1 cellular context compared by ENCODE assay signal in genomic region chr20:3767434-3768341, GRCh38.
TF ChIP-seq lines count a peak whose summit lies in the region.

ADISSP (minus strand) TSS chr20:3767753; CDS start chr20:3760100, 7,653 bp downstream.

TF ChIP-seq in HepG2, 621 proteins besides CTCF, POLR2A, EP300 and RAD21 (continued from another document and continues in another):
- TF ChIP-seq DMAP1 (CRISPR knock-in tag; IDR thresholded peaks at IDR 0.05) (peak; percentile 83), IKZF4 (CRISPR knock-in tag; IDR thresholded peaks at IDR 0.05; ENCODE audit: borderline replicate concordance, low read depth, not compliant biosample characterization) (peak; percentile 95), ZNF557 (CRISPR knock-in tag; IDR thresholded peaks at IDR 0.05) (0 out of 2 replicates have a peak, but pooled peaks have one; percentile 34), MIXL1 (CRISPR knock-in tag; IDR thresholded peaks at IDR 0.05) (peak; percentile 40; the same call in 1 of the 2 replicates), NFE2L1 (CRISPR knock-in tag; IDR thresholded peaks at IDR 0.05; ENCODE audit: borderline replicate concordance) (no peak), HNF4G (IDR thresholded peaks at IDR 0.05; ENCODE audit: borderline replicate concordance, low read depth, low read length) (peak; percentile 61; the same call in 1 of the 2 replicates), HNF4G (CRISPR knock-in tag; IDR thresholded peaks at IDR 0.05; ENCODE audit: borderline replicate concordance, low read depth) (no peak), ZNF577 (CRISPR knock-in tag; IDR thresholded peaks at IDR 0.05; ENCODE audit: borderline replicate concordance, low read depth) (peak; percentile 58; the same call in 1 of the 2 replicates), PCBP1 (IDR thresholded peaks at IDR 0.05; ENCODE audit: borderline replicate concordance, low read depth, low read length) (peak; percentile 59; the same call in 1 of the 2 replicates), JUNB (CRISPR knock-in tag; IDR thresholded peaks at IDR 0.05; ENCODE audit: borderline replicate concordance) (no peak), ZNF607 (CRISPR knock-in tag; IDR thresholded peaks at IDR 0.05; ENCODE audit: borderline replicate concordance) (peak; percentile 92), MAZ (IDR thresholded peaks at IDR 0.05; ENCODE audit: borderline replicate concordance, low read depth, low read length) (peak; percentile 86), MAZ (CRISPR knock-in tag; IDR thresholded peaks at IDR 0.05; ENCODE audit: low read depth) (peak; percentile 90), ZNF704 (CRISPR knock-in tag; IDR thresholded peaks at IDR 0.05; ENCODE audit: borderline replicate concordance) (peak; percentile 96), GATA4 (IDR thresholded peaks at IDR 0.05; ENCODE audit: borderline replicate concordance, low read depth) (peak; percentile 62; the same call in 1 of the 2 replicates), ZBTB8A (CRISPR knock-in tag; IDR thresholded peaks at IDR 0.05; ENCODE audit: borderline replicate concordance, low read depth) (peak; percentile 25; the same call in 1 of the 2 replicates), ZNF142 (CRISPR knock-in tag; IDR thresholded peaks at IDR 0.05) (no peak; the same call in none of the 2 replicates), ZNF782 (CRISPR knock-in tag; IDR thresholded peaks at IDR 0.05; ENCODE audit: borderline replicate concordance) (peak; percentile 92), FOXA3 (CRISPR knock-in tag; IDR thresholded peaks at IDR 0.05) (no peak; the same call in 1 of the 2 replicates), DNMT1 (CRISPR knock-in tag; IDR thresholded peaks at IDR 0.05) (no peak; the same call in 1 of the 2 replicates), TBX3 (IDR thresholded peaks at IDR 0.05; ENCODE audit: borderline replicate concordance) (0 out of 2 replicates have a peak, but pooled peaks have one; percentile 21), PRPF4 (IDR thresholded peaks at IDR 0.05; ENCODE audit: low read depth, low read length, poor library complexity, severe bottlenecking) (no peak), ZNF20 (CRISPR knock-in tag; IDR thresholded peaks at IDR 0.05) (peak; percentile 82), ZFP36L2 (CRISPR knock-in tag; IDR thresholded peaks at IDR 0.05) (no peak; the same call in 1 of the 2 replicates), ETS1 (CRISPR knock-in tag; IDR thresholded peaks at IDR 0.05) (peak; percentile 71; the same call in 1 of the 2 replicates), CSRNP1 (CRISPR knock-in tag; IDR thresholded peaks at IDR 0.05) (peak; percentile 99), KLF15 (CRISPR knock-in tag; IDR thresholded peaks at IDR 0.05; ENCODE audit: borderline replicate concordance) (peak; percentile 2), ARID3A (IDR thresholded peaks at IDR 0.05; ENCODE audit: low read depth, low read length) (no peak), TBP (CRISPR knock-in tag; IDR thresholded peaks at IDR 0.05) (0 out of 2 replicates have a peak, but pooled peaks have one; percentile 89), NFRKB (IDR thresholded peaks at IDR 0.05) (no peak), FOXK1 (CRISPR knock-in tag; IDR thresholded peaks at IDR 0.05; ENCODE audit: borderline replicate concordance, low read depth) (peak; percentile 72; the same call in 1 of the 2 replicates), ZNF446 (CRISPR knock-in tag; IDR thresholded peaks at IDR 0.05) (peak; percentile 94), ZNF234 (CRISPR knock-in tag; conservative IDR thresholded peaks at IDR 0.05) (peak; percentile 69), BRCA1 (CRISPR knock-in tag; IDR thresholded peaks at IDR 0.05) (peak; percentile 79)
- TF ChIP-seq, protein P1, sequence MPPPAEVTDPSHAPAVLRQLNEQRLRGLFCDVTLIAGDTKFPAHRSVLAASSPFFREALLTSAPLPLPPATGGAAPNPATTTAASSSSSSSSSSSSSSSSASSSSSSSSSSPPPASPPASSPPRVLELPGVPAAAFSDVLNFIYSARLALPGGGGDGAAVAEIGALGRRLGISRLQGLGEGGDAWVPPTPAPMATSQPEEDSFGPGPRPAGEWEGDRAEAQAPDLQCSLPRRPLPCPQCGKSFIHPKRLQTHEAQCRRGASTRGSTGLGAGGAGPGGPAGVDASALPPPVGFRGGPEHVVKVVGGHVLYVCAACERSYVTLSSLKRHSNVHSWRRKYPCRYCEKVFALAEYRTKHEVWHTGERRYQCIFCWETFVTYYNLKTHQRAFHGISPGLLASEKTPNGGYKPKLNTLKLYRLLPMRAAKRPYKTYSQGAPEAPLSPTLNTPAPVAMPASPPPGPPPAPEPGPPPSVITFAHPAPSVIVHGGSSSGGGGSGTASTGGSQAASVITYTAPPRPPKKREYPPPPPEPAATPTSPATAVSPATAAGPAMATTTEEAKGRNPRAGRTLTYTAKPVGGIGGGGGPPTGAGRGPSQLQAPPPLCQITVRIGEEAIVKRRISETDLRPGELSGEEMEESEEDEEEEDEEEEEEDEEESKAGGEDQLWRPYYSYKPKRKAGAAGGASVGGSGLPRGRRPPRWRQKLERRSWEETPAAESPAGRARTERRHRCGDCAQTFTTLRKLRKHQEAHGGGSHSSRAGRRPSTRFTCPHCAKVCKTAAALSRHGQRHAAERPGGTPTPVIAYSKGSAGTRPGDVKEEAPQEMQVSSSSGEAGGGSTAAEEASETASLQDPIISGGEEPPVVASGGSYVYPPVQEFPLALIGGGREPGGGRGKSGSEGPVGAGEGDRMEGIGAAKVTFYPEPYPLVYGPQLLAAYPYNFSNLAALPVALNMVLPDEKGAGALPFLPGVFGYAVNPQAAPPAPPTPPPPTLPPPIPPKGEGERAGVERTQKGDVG (CRISPR knock-in tag; IDR thresholded peaks at IDR 0.05; ENCODE audit: borderline replicate concordance): 0 out of 2 replicates have a peak, but pooled peaks have one; percentile 16
- TF ChIP-seq, protein P2, sequence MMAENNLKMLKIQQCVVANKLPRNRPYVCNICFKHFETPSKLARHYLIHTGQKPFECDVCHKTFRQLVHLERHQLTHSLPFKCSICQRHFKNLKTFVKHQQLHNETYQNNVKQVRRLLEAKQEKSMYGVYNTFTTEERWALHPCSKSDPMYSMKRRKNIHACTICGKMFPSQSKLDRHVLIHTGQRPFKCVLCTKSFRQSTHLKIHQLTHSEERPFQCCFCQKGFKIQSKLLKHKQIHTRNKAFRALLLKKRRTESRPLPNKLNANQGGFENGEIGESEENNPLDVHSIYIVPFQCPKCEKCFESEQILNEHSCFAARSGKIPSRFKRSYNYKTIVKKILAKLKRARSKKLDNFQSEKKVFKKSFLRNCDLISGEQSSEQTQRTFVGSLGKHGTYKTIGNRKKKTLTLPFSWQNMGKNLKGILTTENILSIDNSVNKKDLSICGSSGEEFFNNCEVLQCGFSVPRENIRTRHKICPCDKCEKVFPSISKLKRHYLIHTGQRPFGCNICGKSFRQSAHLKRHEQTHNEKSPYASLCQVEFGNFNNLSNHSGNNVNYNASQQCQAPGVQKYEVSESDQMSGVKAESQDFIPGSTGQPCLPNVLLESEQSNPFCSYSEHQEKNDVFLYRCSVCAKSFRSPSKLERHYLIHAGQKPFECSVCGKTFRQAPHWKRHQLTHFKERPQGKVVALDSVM (CRISPR knock-in tag; IDR thresholded peaks at IDR 0.05): no peak; the same call in 1 of the 2 replicates
- TF ChIP-seq, protein P3, sequence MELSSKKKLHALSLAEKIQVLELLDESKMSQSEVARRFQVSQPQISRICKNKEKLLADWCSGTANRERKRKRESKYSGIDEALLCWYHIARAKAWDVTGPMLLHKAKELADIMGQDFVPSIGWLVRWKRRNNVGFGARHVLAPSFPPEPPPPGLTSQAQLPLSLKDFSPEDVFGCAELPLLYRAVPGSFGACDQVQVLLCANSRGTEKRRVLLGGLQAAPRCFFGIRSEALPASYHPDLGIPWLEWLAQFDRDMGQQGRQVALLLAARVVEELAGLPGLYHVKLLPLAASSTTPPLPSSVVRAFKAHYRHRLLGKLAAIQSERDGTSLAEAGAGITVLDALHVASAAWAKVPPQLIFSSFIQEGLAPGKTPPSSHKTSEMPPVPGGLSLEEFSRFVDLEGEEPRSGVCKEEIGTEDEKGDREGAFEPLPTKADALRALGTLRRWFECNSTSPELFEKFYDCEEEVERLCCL (CRISPR knock-in tag; IDR thresholded peaks at IDR 0.05; ENCODE audit: borderline replicate concordance): no peak
- TF ChIP-seq, protein P4, sequence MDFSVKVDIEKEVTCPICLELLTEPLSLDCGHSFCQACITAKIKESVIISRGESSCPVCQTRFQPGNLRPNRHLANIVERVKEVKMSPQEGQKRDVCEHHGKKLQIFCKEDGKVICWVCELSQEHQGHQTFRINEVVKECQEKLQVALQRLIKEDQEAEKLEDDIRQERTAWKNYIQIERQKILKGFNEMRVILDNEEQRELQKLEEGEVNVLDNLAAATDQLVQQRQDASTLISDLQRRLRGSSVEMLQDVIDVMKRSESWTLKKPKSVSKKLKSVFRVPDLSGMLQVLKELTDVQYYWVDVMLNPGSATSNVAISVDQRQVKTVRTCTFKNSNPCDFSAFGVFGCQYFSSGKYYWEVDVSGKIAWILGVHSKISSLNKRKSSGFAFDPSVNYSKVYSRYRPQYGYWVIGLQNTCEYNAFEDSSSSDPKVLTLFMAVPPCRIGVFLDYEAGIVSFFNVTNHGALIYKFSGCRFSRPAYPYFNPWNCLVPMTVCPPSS (IDR thresholded peaks at IDR 0.05): no peak
